1 cellular context compared by ENCODE assay signal in genomic region chr17:39695089-39695474, GRCh38.
TF ChIP-seq lines count a peak whose summit lies in the region.

No MANE protein-coding gene starts in this region.

TF ChIP-seq in A549, 52 proteins besides CTCF, POLR2A, EP300 and RAD21:
- TF ChIP-seq TP53 (CRISPR knock-in tag; IDR thresholded peaks at IDR 0.05) (no peak), MAX (IDR thresholded peaks at IDR 0.05) (no peak), HDAC2 (IDR thresholded peaks at IDR 0.05) (no peak), EHF (CRISPR knock-in tag; IDR thresholded peaks at IDR 0.05) (no peak)
